ENCODE assay signal across 1 cellular context in genomic region chr6:340991-341827, GRCh38.
TF ChIP-seq lines count a peak whose summit lies in the region.

No MANE protein-coding gene starts in this region.

TF ChIP-seq in H1, 55 proteins besides CTCF, POLR2A, EP300 and RAD21:
- TF ChIP-seq SIN3A (conservative IDR thresholded peaks at IDR 0.05 in 1 of 2, IDR thresholded peaks at IDR 0.05 in 1 of 2; ENCODE audit: low read depth in 1 of 2, low read length in 2 of 2) (no peak), BRCA1 (IDR thresholded peaks at IDR 0.05; ENCODE audit: low read depth, low read length) (no peak), GTF2F1 (IDR thresholded peaks at IDR 0.05; ENCODE audit: borderline replicate concordance, low read depth, low read length) (no peak), SP4 (IDR thresholded peaks at IDR 0.05; ENCODE audit: low read length) (no peak), TCF12 (IDR thresholded peaks at IDR 0.05; ENCODE audit: low read depth, low read length) (no peak), ASH2L (IDR thresholded peaks at IDR 0.05; ENCODE audit: low read length) (no peak)
TF ChIP-seq in H1: peak in this region for 0.
